In the genomic region with DNA sequence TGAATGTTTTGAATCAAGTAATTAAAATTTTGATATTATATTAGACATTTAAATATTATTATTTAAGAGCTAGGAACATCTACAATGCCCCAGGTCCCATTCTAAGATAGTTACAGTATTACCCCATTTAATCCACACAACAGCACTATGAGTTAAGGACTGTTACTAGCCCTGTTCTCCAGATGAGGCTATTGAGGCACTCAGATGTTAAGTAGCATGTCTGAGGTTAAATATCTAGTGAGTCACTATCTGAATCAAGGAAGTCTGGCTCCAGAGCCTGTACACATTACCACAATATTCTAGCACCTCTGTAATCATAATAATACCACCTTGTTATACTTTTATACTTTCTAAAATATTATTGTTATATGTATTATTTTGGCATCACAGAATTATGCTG, we compare ENCODE assay signal across 17 cellular contexts.
DNase-seq lines count a peak whose midpoint lies in the region; ATAC-seq and TF ChIP-seq lines count a peak whose summit lies in the region.
"Had no signal": no experiment of that assay in that cellular context is flagged by ENCODE, and none has a peak within 500 bp of the region (broad histone marks: within the 10 kb centered on the region; RNA-seq: fewer than 3 reads in every experiment).

No MANE protein-coding gene starts in this region.

- H3K36me3 Mint-ChIP-seq in activated naive CD4-positive, alpha-beta T cell treated with anti-CD3 and anti-CD28 coated beads, Interleukin-2, amount 10 ng/mL, durations not matched to agents 7 days and 5 days, result peaks cover 1% of the 10 kb centered on the region

- peaks cover 13% of the 10 kb centered on the region for H3K27me3 Mint-ChIP-seq in activated naive CD4-positive, alpha-beta T cell treated with anti-CD3 and anti-CD28 coated beads, Interleukin-2, amount 10 ng/mL, durations not matched to agents 7 days and 5 days

- H3K4me3 Mint-ChIP-seq in activated naive CD4-positive, alpha-beta T cell treated with anti-CD3 and anti-CD28 coated beads, Interleukin-2, amount 10 ng/mL, durations not matched to agents 7 days and 5 days, result no peak overlapping the region
- H3K4me3 Mint-ChIP-seq: activated CD4-positive, alpha-beta T cell treated with anti-CD3 and anti-CD28 coated beads, Interleukin-2, amount 10 ng/mL, durations not matched to agents 24 days and 14 days; T-helper 2 cell treated with Interferon-gamma antibody and Interleukin-4, amounts not matched to agents 5 μg/mL and 100 μg/mL, for 36 hours had no signal

- H3K4me2 ChIP-seq in PC-3 (ENCODE audit: low read length) (no peak overlapping the region), osteoblast (ENCODE audit: insufficient read depth, low read length) (no peak overlapping the region)

- H3K9me3 Mint-ChIP-seq in activated naive CD4-positive, alpha-beta T cell treated with anti-CD3 and anti-CD28 coated beads, Interleukin-2, amount 10 ng/mL, durations not matched to agents 7 days and 5 days, result no peaks in the 10 kb centered on the region
- H3K9me3 Mint-ChIP-seq: activated CD4-positive, alpha-beta T cell treated with anti-CD3 and anti-CD28 coated beads, Interleukin-2, amount 10 ng/mL, durations not matched to agents 24 days and 14 days; T-helper 2 cell treated with Interferon-gamma antibody and Interleukin-4, amounts not matched to agents 5 μg/mL and 100 μg/mL, for 36 hours had no signal

- H3K9me3 ChIP-seq in PC-3 (ENCODE audit: low read length), result no peaks in the 10 kb centered on the region
- H3K9me3 ChIP-seq in osteoblast (ENCODE audit: low read depth, low read length), result no peaks in the 10 kb centered on the region

- no peaks in the 10 kb centered on the region for H3K9me2 ChIP-seq in PC-3 (replicated peaks; ENCODE audit: low read length)

- H3K4me3 ChIP-seq in PC-3 (ENCODE audit: low read length), result no peak overlapping the region
- H3K4me3 ChIP-seq in osteoblast (ENCODE audit: insufficient read depth, low read length), result no peak overlapping the region

- H3K36me3 ChIP-seq in PC-3 (ENCODE audit: low read depth, low read length), result no peaks in the 10 kb centered on the region
- H3K36me3 ChIP-seq in osteoblast (ENCODE audit: insufficient read depth, low read length), result no peaks in the 10 kb centered on the region

- H3K27ac Mint-ChIP-seq in activated naive CD4-positive, alpha-beta T cell treated with anti-CD3 and anti-CD28 coated beads, Interleukin-2, amount 10 ng/mL, durations not matched to agents 7 days and 5 days, result no peak overlapping the region
- H3K27ac Mint-ChIP-seq: activated CD4-positive, alpha-beta T cell treated with anti-CD3 and anti-CD28 coated beads, Interleukin-2, amount 10 ng/mL, durations not matched to agents 24 days and 14 days; T-helper 2 cell treated with Interferon-gamma antibody and Interleukin-4, amounts not matched to agents 5 μg/mL and 100 μg/mL, for 36 hours had no signal

- H3K79me2 ChIP-seq in PC-3 (ENCODE audit: low read length) (no peaks in the 10 kb centered on the region), osteoblast (ENCODE audit: insufficient read depth, low read length) (no peaks in the 10 kb centered on the region)

- H3K27ac ChIP-seq in PC-3 (ENCODE audit: low read length) (no peak overlapping the region), epithelial cell of prostate (no peak overlapping the region), osteoblast (ENCODE audit: low read depth, low read length) (no peak overlapping the region)
- H3K27ac ChIP-seq: C4-2B had no signal

- H4K20me1 ChIP-seq in PC-3 (ENCODE audit: low read length) (no peaks in the 10 kb centered on the region), osteoblast (ENCODE audit: insufficient read depth, low read length) (no peaks in the 10 kb centered on the region)

- BruUV-seq in PC-3 (replicated peaks; lab: Mats Ljungman, UMichigan), result no TSS peak

- peaks cover 17% of the 10 kb centered on the region for H3K4me1 Mint-ChIP-seq in activated naive CD4-positive, alpha-beta T cell treated with anti-CD3 and anti-CD28 coated beads, Interleukin-2, amount 10 ng/mL, durations not matched to agents 7 days and 5 days

- H3F3A ChIP-seq in PC-3 (ENCODE audit: low read length, unreplicated experiment), result no peaks in the 10 kb centered on the region

- CTCF ChIA-PET in PC-3 (lab: Charles Lee), result no interaction called here
- CTCF ChIA-PET in activated naive CD4-positive, alpha-beta T cell treated with anti-CD3 and anti-CD28 coated beads, Interleukin-2, amount 10 ng/mL, durations not matched to agents 7 days and 5 days (lab: Charles Lee), result no interaction called here

- H3K4me1 ChIP-seq in PC-3 (ENCODE audit: insufficient read depth, low read length), result peaks cover 33% of the 10 kb centered on the region
- no peaks in the 10 kb centered on the region for H3K4me1 ChIP-seq in osteoblast (ENCODE audit: insufficient read depth, low read length)

- no peak for TF ChIP-seq CTCF in PC-3 (conservative IDR thresholded peaks at IDR 0.05; ENCODE audit: low read depth, low read length)
- TF ChIP-seq CTCF in osteoblast (IDR thresholded peaks at IDR 0.05; ENCODE audit: extremely low read depth, low read depth, low read length), result no peak

- peak; percentile 33; the same call in 1 of the 2 replicates for ATAC-seq in PC-3
- ATAC-seq: Panc1 had no signal

- DNase-seq in EH (ENCODE audit: low read depth) (peak; percentile 7), PC-3 (peak; percentile 23), epithelial cell of prostate (ENCODE audit: low read depth, low spot score) (peak; percentile 37), osteoblast (ENCODE audit: insufficient read length, low spot score, missing footprints) (peak; percentile 31), middle frontal gyrus (ENCODE audit: extremely low spot score, low spot score) (no peak), SHP77 (lab: John Stamatoyannopoulos, UW) (no peak)
- no peak for DNase-seq in activated naive CD4-positive, alpha-beta T cell treated with anti-CD3 and anti-CD28 coated beads, Interleukin-2, amount 10 ng/mL, durations not matched to agents 7 days and 5 days
- no peak for DNase-seq in activated CD8-positive, alpha-beta memory T cell treated with anti-CD3 and anti-CD28 coated beads for 24 hours
- DNase-seq: activated CD4-positive, alpha-beta T cell treated with anti-CD3 and anti-CD28 coated beads, Interleukin-2, amount 10 ng/mL, durations not matched to agents 24 days and 14 days; aorta; NCI-H1417 treated with DMSO at 0.1 percent for 48 hours; stimulated activated CD4-positive, alpha-beta T cell treated with anti-CD3 and anti-CD28 coated beads, Interleukin-2, amount 100 ng/mL, for 24 hours; stimulated activated CD8-positive, alpha-beta memory T cell treated with anti-CD3 and anti-CD28 coated beads, Interleukin-4, amount 100 ng/mL, for 48 hours; trophoblast cell had no signal

- no peaks in the 10 kb centered on the region for H3K27me3 ChIP-seq in PC-3 (ENCODE audit: low read length)
- H3K27me3 ChIP-seq in osteoblast (ENCODE audit: insufficient read depth, low read length), result peaks cover 8% of the 10 kb centered on the region

- H2AFZ ChIP-seq in PC-3 (ENCODE audit: low read length) (no peak overlapping the region), osteoblast (ENCODE audit: low read length) (no peak overlapping the region)

- POLR2A ChIA-PET in PC-3 (lab: Charles Lee; ENCODE audit: unreplicated experiment), result no interaction called here

- no peak overlapping the region for H3K9ac ChIP-seq in PC-3 (ENCODE audit: low read length)

- intact Hi-C loops in PC-3 (cut with micrococcal nuclease), result loop anchor here (5.0 kb wide), 3 partner anchors 42 to 552 kb away; no protein-coding TSS in a partner anchor

Comparison
In these comparisons a context has a peak if more than half of its experiments do, and no peak if none do; other contexts are left out.
1. DNase-seq: peak in EH (single experiment), PC-3 (single experiment), epithelial cell of prostate (single experiment) and osteoblast (single experiment); none in middle frontal gyrus (single experiment), activated naive CD4-positive, alpha-beta T cell treated with anti-CD3 and anti-CD28 coated beads, Interleukin-2, amount 10 ng/mL, durations not matched to agents 7 days and 5 days (single experiment), activated CD8-positive, alpha-beta memory T cell treated with anti-CD3 and anti-CD28 coated beads for 24 hours (single experiment) and SHP77 (0 of 2).